In genomic region chr12:57602544-57602943, GRCh38 we compare ENCODE assay signal across 16 cellular contexts.
"Had no signal": no experiment of that assay in that cellular context is flagged by ENCODE, and none has a peak within 500 bp of the region (broad histone marks: within the 10 kb centered on the region; RNA-seq: fewer than 3 reads in every experiment).

No MANE protein-coding gene starts in this region.

- DNase-seq: activated CD4-positive, alpha-beta T cell treated with anti-CD3 and anti-CD28 coated beads, Interleukin-2, amount 50 U/mL, for 1 hour; activated CD4-positive, CD25-positive, alpha-beta regulatory T cell; amygdala; effector CD8-positive, alpha-beta T cell; pancreas; stimulated activated CD4-positive, alpha-beta T cell treated with anti-CD3 and anti-CD28 coated beads, Interleukin-2, amount 100 ng/mL, for 48 hours; stimulated activated naive CD8-positive, alpha-beta T cell treated with anti-CD3 and anti-CD28 coated beads, Interleukin-15, amount 100 ng/mL, for 72 hours; thyroid gland had no signal

- FAIRE-seq: islet of Langerhans, pancreas had no signal

- H3K4me3 ChIP-seq: coronary artery, neural progenitor cell, pancreas, thyroid gland had no signal

- H3K9me3 Mint-ChIP-seq: memory B cell; neural progenitor cell; stimulated activated naive CD8-positive, alpha-beta T cell treated with anti-CD3 and anti-CD28 coated beads, Interleukin-15, amount 100 ng/mL, for 72 hours; T-helper 1 cell treated with Interleukin-12 subunit alpha and Interleukin-12 subunit beta and Interleukin-4 antibody, amounts not matched to agents 30 μg/mL and 1 μg/mL, for 36 hours had no signal

- H3K4me3 Mint-ChIP-seq: activated naive CD8-positive, alpha-beta T cell; memory B cell; neural progenitor cell; stimulated activated naive CD8-positive, alpha-beta T cell treated with anti-CD3 and anti-CD28 coated beads, Interleukin-15, amount 100 ng/mL, for 72 hours; T-helper 1 cell treated with Interleukin-12 subunit alpha and Interleukin-12 subunit beta and Interleukin-4 antibody, amounts not matched to agents 30 μg/mL and 1 μg/mL, for 36 hours had no signal

- H3K36me3 ChIP-seq: neural progenitor cell, pancreas had no signal

- H3K27me3 ChIP-seq: neural progenitor cell, pancreas, thyroid gland had no signal

- H3K27ac Mint-ChIP-seq: activated naive CD8-positive, alpha-beta T cell; memory B cell; neural progenitor cell; stimulated activated naive CD8-positive, alpha-beta T cell treated with anti-CD3 and anti-CD28 coated beads, Interleukin-15, amount 100 ng/mL, for 72 hours; T-helper 1 cell treated with Interleukin-12 subunit alpha and Interleukin-12 subunit beta and Interleukin-4 antibody, amounts not matched to agents 30 μg/mL and 1 μg/mL, for 36 hours had no signal

- H3K9me3 ChIP-seq: pancreas, thyroid gland had no signal

- H3K27me3 Mint-ChIP-seq: activated naive CD8-positive, alpha-beta T cell; stimulated activated naive CD8-positive, alpha-beta T cell treated with anti-CD3 and anti-CD28 coated beads, Interleukin-15, amount 100 ng/mL, for 72 hours had no signal

- ATAC-seq: left lobe of liver; pancreas; SK-N-SH treated with all-trans-retinoic acid at 6 μM for 48 hours; stimulated activated naive CD8-positive, alpha-beta T cell treated with anti-CD3 and anti-CD28 coated beads, Interleukin-15, amount 100 ng/mL, for 72 hours had no signal
